27 cellular contexts compared by ENCODE assay signal in the genomic region with DNA sequence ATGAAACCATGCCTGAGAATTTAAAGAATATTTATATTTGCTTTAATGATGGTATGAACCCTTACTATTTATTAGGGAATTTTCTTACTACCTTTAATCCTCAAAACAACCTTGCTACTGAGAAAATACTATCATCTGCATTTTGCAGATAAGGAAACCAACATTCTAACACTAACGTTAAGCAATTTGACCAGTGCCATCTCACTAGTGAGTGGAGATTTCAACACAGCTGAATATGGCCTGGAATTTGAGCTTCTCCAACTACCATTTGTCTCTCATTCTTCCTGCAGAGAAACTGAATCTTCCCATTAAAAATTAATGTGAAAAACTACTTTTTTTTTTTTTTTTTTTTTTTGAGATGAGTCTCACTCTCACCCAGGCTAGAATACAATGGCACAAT.
"Had no signal": no experiment of that assay in that cellular context is flagged by ENCODE, and none has a peak within 500 bp of the region (broad histone marks: within the 10 kb centered on the region; RNA-seq: fewer than 3 reads in every experiment).

No MANE protein-coding gene starts in this region.

- DNase-seq: activated effector memory CD4-positive, alpha-beta T cell treated with anti-CD3 and anti-CD28 coated beads, Interleukin-2, amount 50 U/mL, for 16 hours; activated effector memory CD4-positive, alpha-beta T cell treated with Interleukin-2 at 50 U/mL for 16 hours; activated gamma-delta T cell; activated gamma-delta T cell treated with Interleukin-2 at 50 U/mL for 16 hours; activated naive CD4-positive, alpha-beta T cell; activated naive CD4-positive, alpha-beta T cell treated with anti-CD3 and anti-CD28 coated beads for 36 hours; activated naive CD4-positive, alpha-beta T cell treated with anti-CD3 and anti-CD28 coated beads, Interleukin-2, amount 10 ng/mL, durations not matched to agents 7 days and 5 days; activated naive CD4-positive, alpha-beta T cell treated with anti-CD3 and anti-CD28 coated beads, Interleukin-2, amount 50 U/mL, for 16 hours; activated naive CD4-positive, alpha-beta T cell treated with Interleukin-2 at 50 U/mL for 16 hours; activated naive CD8-positive, alpha-beta T cell treated with anti-CD3 and anti-CD28 coated beads for 36 hours; activated naive CD8-positive, alpha-beta T cell treated with anti-CD3 and anti-CD28 coated beads, Interleukin-2, amount 10 ng/mL, durations not matched to agents 7 days and 5 days; activated naive CD8-positive, alpha-beta T cell treated with anti-CD3 and anti-CD28 coated beads, Interleukin-2, amount 50 U/mL, for 24 hours; activated T-cell treated with anti-CD3 and anti-CD28 coated beads, Interleukin-2, amount 50 U/mL, for 1 hour; activated T-cell treated with anti-CD3 and anti-CD28 coated beads, Interleukin-2, amount 50 U/mL, for 24 hours; activated T-cell treated with anti-CD3 and anti-CD28 coated beads, Interleukin-2, amount 50 U/mL, for 4 hours; activated T-cell treated with anti-CD3 and anti-CD28 coated beads, Interleukin-2, amount 50 U/mL, for 48 hours; activated T-cell treated with anti-CD3 and anti-CD28 coated beads, Interleukin-2, amount 50 U/mL, for 72 hours; adrenal gland; amniotic stem cell; amygdala; anterior cingulate cortex; aorta; body of pancreas; brain microvascular endothelial cell; caudate nucleus; central memory CD4-positive, alpha-beta T cell; cerebellar nuclear complex had no signal
